14 cellular contexts compared by ENCODE assay signal in genomic region chr2:35461406-35461805, GRCh38.
DNase-seq lines count a peak whose midpoint lies in the region; TF ChIP-seq lines count a peak whose summit lies in the region.
"Had no signal": no experiment of that assay in that cellular context is flagged by ENCODE, and none has a peak within 500 bp of the region (broad histone marks: within the 10 kb centered on the region; RNA-seq: fewer than 3 reads in every experiment).

No MANE protein-coding gene starts in this region.

- no peaks in the 10 kb centered on the region for H3K27me3 ChIP-seq in SJSA1 (replicated peaks)
- H3K27me3 ChIP-seq in mesenchymal stem cell (ENCODE audit: control insufficient read depth in 1 of 2, insufficient read depth in 1 of 2, low read length in 2 of 2), result no peaks in the 10 kb centered on the region
- H3K27me3 ChIP-seq: BLaER1 had no signal

- H2BK5ac ChIP-seq in mesenchymal stem cell (ENCODE audit: low read depth, low read length, poor library complexity, severe bottlenecking), result no peak overlapping the region

- no peak for TF ChIP-seq CTCF in LNCaP clone FGC (IDR thresholded peaks at IDR 0.05; ENCODE audit: control insufficient read depth, extremely low read depth, insufficient read depth)

- no peak overlapping the region for H3K23ac ChIP-seq in mesenchymal stem cell (ENCODE audit: low read length in 2 of 2)

- H4K91ac ChIP-seq in mesenchymal stem cell (ENCODE audit: low read length), result no peak overlapping the region

- H2AK5ac ChIP-seq in mesenchymal stem cell (ENCODE audit: low read length, severe bottlenecking), result no peak overlapping the region

- H3K4me1 ChIP-seq in SJSA1 (replicated peaks) (peaks cover 14% of the 10 kb centered on the region), mesenchymal stem cell (ENCODE audit: control insufficient read depth, insufficient read depth, low read depth, low read length) (no peaks in the 10 kb centered on the region)
- H3K4me1 ChIP-seq: BLaER1 had no signal

- peak overlapping the region; percentile 81 for H3K27ac ChIP-seq in SJSA1
- peak overlapping the region; percentile 77 for H3K27ac ChIP-seq in mesenchymal stem cell (ENCODE audit: low read length, poor library complexity, severe bottlenecking)
- H3K27ac ChIP-seq: BLaER1 had no signal

- H2AFZ ChIP-seq in mesenchymal stem cell (ENCODE audit: low read depth, low read length), result no peak overlapping the region
- H2AFZ ChIP-seq: GM23338 had no signal

- no peak overlapping the region for H3K4me2 ChIP-seq in mesenchymal stem cell (ENCODE audit: low read length, poor library complexity, severe bottlenecking)
- H3K4me2 ChIP-seq: BLaER1, GM23338 had no signal

- H2BK15ac ChIP-seq in mesenchymal stem cell (ENCODE audit: low read depth, poor library complexity, severe bottlenecking), result no peak overlapping the region

- H3K14ac ChIP-seq in mesenchymal stem cell (ENCODE audit: low read length in 2 of 2), result no peak overlapping the region

- no peak overlapping the region for H2BK120ac ChIP-seq in mesenchymal stem cell (ENCODE audit: low read depth, low read length)

- H3K79me1 ChIP-seq in mesenchymal stem cell (replicated peaks; ENCODE audit: low read length, poor library complexity, severe bottlenecking), result no peaks in the 10 kb centered on the region

- H3K4ac ChIP-seq in mesenchymal stem cell (ENCODE audit: low read depth in 1 of 2, low read length in 2 of 2), result no peak overlapping the region

- DNase-seq in LNCaP clone FGC (ENCODE audit: low read depth) (peak; percentile 76), SJSA1 (ENCODE audit: low read depth in 1 of 2, low spot score in 2 of 2) (peak in 1 of 2 experiments; percentile 5), mesenchymal stem cell (no peak), HUDEP-2 (lab: John Stamatoyannopoulos, UW; ENCODE audit: unreplicated experiment in 76 of 76) (no peak), AML-193 (lab: John Stamatoyannopoulos, UW) (no peak), COR-L47 (lab: John Stamatoyannopoulos, UW) (no peak), NCI-H187 (lab: John Stamatoyannopoulos, UW) (no peak)
- DNase-seq: CD4-positive, CD25-positive, alpha-beta regulatory T cell; CD8-positive, alpha-beta T cell; DMS79 treated with DMSO at 0.1 percent for 48 hours; GF-D8; H9 had no signal

- no peaks in the 10 kb centered on the region; the same call in 1 of the 2 replicates for H3K9me3 ChIP-seq in SJSA1 (replicated peaks)
- no peaks in the 10 kb centered on the region for H3K9me3 ChIP-seq in mesenchymal stem cell (ENCODE audit: control insufficient read depth, low read length)
- H3K9me3 ChIP-seq: BLaER1 had no signal

- H3K4me3 ChIP-seq in LNCaP clone FGC (ENCODE audit: low read depth, low read length), result no peak overlapping the region
- no peak overlapping the region; the same call in 1 of the 2 replicates for H3K4me3 ChIP-seq in SJSA1
- H3K4me3 ChIP-seq in mesenchymal stem cell (ENCODE audit: insufficient read depth in 1 of 2, low read depth in 1 of 2, low read length in 2 of 2), result no peak overlapping the region
- H3K4me3 ChIP-seq: BLaER1, GM23338 had no signal

- H3K18ac ChIP-seq in mesenchymal stem cell (ENCODE audit: low read depth in 1 of 2, low read length in 2 of 2), result no peak overlapping the region

- H3K36me3 ChIP-seq in SJSA1 (no peaks in the 10 kb centered on the region), mesenchymal stem cell (ENCODE audit: control insufficient read depth in 1 of 2, insufficient read depth in 2 of 2, low read depth in 1 of 2, low read length in 2 of 2) (no peaks in the 10 kb centered on the region)
- H3K36me3 ChIP-seq: BLaER1 had no signal

- no peak overlapping the region for H4K8ac ChIP-seq in mesenchymal stem cell (ENCODE audit: low read length)

- no peak overlapping the region for H3K9ac ChIP-seq in mesenchymal stem cell (ENCODE audit: low read length)
- H3K9ac ChIP-seq: BLaER1 had no signal

- H2BK12ac ChIP-seq in mesenchymal stem cell (ENCODE audit: low read length in 2 of 2), result no peak overlapping the region
